In the genomic region with DNA sequence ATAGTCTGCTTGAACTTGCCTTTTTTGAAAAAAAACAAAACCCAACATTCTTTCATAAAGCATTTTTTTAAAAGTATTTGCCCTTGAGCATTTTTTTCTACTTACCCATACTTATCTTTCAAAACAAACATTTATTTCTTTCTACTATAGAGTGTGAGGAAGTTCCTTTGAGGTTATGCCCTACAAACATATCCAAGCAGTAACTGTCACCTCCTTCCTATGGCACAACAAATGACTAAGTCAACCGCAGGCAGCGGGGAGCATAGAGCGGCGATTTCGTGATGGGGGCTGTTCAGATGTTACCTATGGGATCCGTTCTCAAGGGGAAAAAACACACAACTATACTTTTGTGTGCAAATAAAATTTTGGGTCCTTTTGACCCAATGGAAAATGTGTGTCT, we compare ENCODE assay signal across 9 cellular contexts. TPM values are rescaled to one million over a fixed set of nuclear protein-coding genes. Genes with fewer than 3 reads are reported as not detected.
DNase-seq lines count a peak whose midpoint lies in the region; ATAC-seq and TF ChIP-seq lines count a peak whose summit lies in the region.
"Had no signal": no experiment of that assay in that cellular context is flagged by ENCODE, and none has a peak within 500 bp of the region (broad histone marks: within the 10 kb centered on the region; RNA-seq: fewer than 3 reads in every experiment).

No MANE protein-coding gene starts in this region.

- H3K27ac ChIP-seq in BLaER1 (peak overlapping the region; percentile 73), iPS-18a (ENCODE audit: low read length) (peak overlapping the region; percentile 10), gastroesophageal sphincter (no peak overlapping the region)

- intact Hi-C loops in Right ventricle myocardium superior (cut with DNase I) = no loop called here

- no peaks in the 10 kb centered on the region for H4K20me1 ChIP-seq in BLaER1

- no peaks in the 10 kb centered on the region for H3K36me3 Mint-ChIP-seq in activated CD4-positive, alpha-beta memory T cell treated with anti-CD3 and anti-CD28 coated beads, Interleukin-2, amount 10 ng/mL, durations not matched to agents 7 days and 5 days (ENCODE audit: low read depth)

- H3K4me1 Mint-ChIP-seq in activated CD4-positive, alpha-beta memory T cell treated with anti-CD3 and anti-CD28 coated beads, Interleukin-2, amount 10 ng/mL, durations not matched to agents 7 days and 5 days = peaks cover 73% of the 10 kb centered on the region

- peak; percentile 62 for DNase-seq in activated CD4-positive, alpha-beta memory T cell treated with anti-CD3 and anti-CD28 coated beads, Interleukin-2, amount 10 ng/mL, durations not matched to agents 7 days and 5 days
- no peak for DNase-seq in Right ventricle myocardium superior
- no peak for DNase-seq in globus pallidus (ENCODE audit: low spot score)
- DNase-seq: NCI-H1092 had no signal

- H3K4me1 ChIP-seq in BLaER1 = peaks cover 72% of the 10 kb centered on the region
- H3K4me1 ChIP-seq in iPS-18a (ENCODE audit: control insufficient read depth, low read depth, low read length) = peaks cover 38% of the 10 kb centered on the region
- H3K4me1 ChIP-seq in gastroesophageal sphincter = peaks cover 0 to 26% (median 2%) of the 10 kb centered on the region in 3 donors

- peak; percentile 35 for ATAC-seq in HG03432 (IDR thresholded peaks at IDR 0.05; ENCODE audit: unreplicated experiment)
- ATAC-seq in HG03135 (IDR thresholded peaks at IDR 0.05; ENCODE audit: unreplicated experiment) = no peak
- no peak for ATAC-seq in Right ventricle myocardium superior (ENCODE audit: poor library complexity)
- ATAC-seq in gastroesophageal sphincter = no peak

- no peaks in the 10 kb centered on the region for H3K27me3 Mint-ChIP-seq in activated CD4-positive, alpha-beta memory T cell treated with anti-CD3 and anti-CD28 coated beads, Interleukin-2, amount 10 ng/mL, durations not matched to agents 7 days and 5 days

- WGBS in gastroesophageal sphincter (ENCODE audit: low coverage in 1 of 2), 2 donors = 95 to 100% methylated on average over 1 to 5 of the region's 6 CpGs

- H3K27me3 ChIP-seq in BLaER1 (no peaks in the 10 kb centered on the region), iPS-18a (ENCODE audit: control insufficient read depth, insufficient read depth, low read length) (no peaks in the 10 kb centered on the region), gastroesophageal sphincter (no peaks in the 10 kb centered on the region)

- no peak for TF ChIP-seq EP300 in gastroesophageal sphincter (IDR thresholded peaks at IDR 0.05)

- H3K4me3 Mint-ChIP-seq in activated CD4-positive, alpha-beta memory T cell treated with anti-CD3 and anti-CD28 coated beads, Interleukin-2, amount 10 ng/mL, durations not matched to agents 7 days and 5 days = no peak overlapping the region

- H3K9me3 ChIP-seq in BLaER1 = peaks cover 13% of the 10 kb centered on the region; the same call in 1 of the 2 replicates
- H3K9me3 ChIP-seq in iPS-18a (ENCODE audit: control insufficient read depth, low read depth, low read length) = no peaks in the 10 kb centered on the region
- H3K9me3 ChIP-seq in gastroesophageal sphincter = no peaks in the 10 kb centered on the region

- POLR2A ChIA-PET in activated CD4-positive, alpha-beta memory T cell treated with anti-CD3 and anti-CD28 coated beads, Interleukin-2, amount 10 ng/mL, durations not matched to agents 7 days and 5 days (lab: Charles Lee) = no interaction called here

- TF ChIP-seq POLR2A in gastroesophageal sphincter (IDR thresholded peaks at IDR 0.05) = no peak

- no peak for TF ChIP-seq CTCF in gastroesophageal sphincter (IDR thresholded peaks at IDR 0.05)

- H3K4me2 ChIP-seq in BLaER1 = peak overlapping the region; percentile 62

- no peak overlapping the region for H3K4me3 ChIP-seq in BLaER1
- no peak overlapping the region for H3K4me3 ChIP-seq in iPS-18a (ENCODE audit: low read length)
- no peak overlapping the region for H3K4me3 ChIP-seq in gastroesophageal sphincter

- H3K36me3 ChIP-seq in BLaER1 (no peaks in the 10 kb centered on the region), iPS-18a (ENCODE audit: control insufficient read depth, low read depth, low read length) (no peaks in the 10 kb centered on the region), gastroesophageal sphincter (no peaks in the 10 kb centered on the region)

- CTCF ChIA-PET in activated CD4-positive, alpha-beta memory T cell treated with anti-CD3 and anti-CD28 coated beads, Interleukin-2, amount 10 ng/mL, durations not matched to agents 7 days and 5 days (lab: Charles Lee) = no interaction called here

- H3K9me3 Mint-ChIP-seq in activated CD4-positive, alpha-beta memory T cell treated with anti-CD3 and anti-CD28 coated beads, Interleukin-2, amount 10 ng/mL, durations not matched to agents 7 days and 5 days = no peaks in the 10 kb centered on the region

- H3K27ac Mint-ChIP-seq in activated CD4-positive, alpha-beta memory T cell treated with anti-CD3 and anti-CD28 coated beads, Interleukin-2, amount 10 ng/mL, durations not matched to agents 7 days and 5 days = peak overlapping the region; percentile 58

- no peak overlapping the region for H3K9ac ChIP-seq in BLaER1
- H3K9ac ChIP-seq in iPS-18a (ENCODE audit: low read length) = no peak overlapping the region

RNA-seq across cellular contexts. Expression of gene SPRY1, which starts 19.4 kb away (rescaled TPM):
- total RNA-seq in activated CD4-positive, alpha-beta memory T cell treated with anti-CD3 and anti-CD28 coated beads, Interleukin-2, amount 10 ng/mL, durations not matched to agents 7 days and 5 days = 10 to 100 TPM; 16.5 to 18.5 TPM
- total RNA-seq in Right ventricle myocardium superior (37.3 TPM), gastroesophageal sphincter (100 to 1,000 TPM in 2 of 4 donors, 10 to 100 TPM in 2; 79.3 to 118 (median 98.4) TPM)

Comparison
In these comparisons a context has a peak if more than half of its experiments do, and no peak if none do; other contexts are left out.
1. H3K27ac ChIP-seq: peak in BLaER1 (single experiment) and iPS-18a (single experiment); none in gastroesophageal sphincter (0 of 4).